Comparison of ENCODE assay signal across 10 cellular contexts in the genomic region with DNA sequence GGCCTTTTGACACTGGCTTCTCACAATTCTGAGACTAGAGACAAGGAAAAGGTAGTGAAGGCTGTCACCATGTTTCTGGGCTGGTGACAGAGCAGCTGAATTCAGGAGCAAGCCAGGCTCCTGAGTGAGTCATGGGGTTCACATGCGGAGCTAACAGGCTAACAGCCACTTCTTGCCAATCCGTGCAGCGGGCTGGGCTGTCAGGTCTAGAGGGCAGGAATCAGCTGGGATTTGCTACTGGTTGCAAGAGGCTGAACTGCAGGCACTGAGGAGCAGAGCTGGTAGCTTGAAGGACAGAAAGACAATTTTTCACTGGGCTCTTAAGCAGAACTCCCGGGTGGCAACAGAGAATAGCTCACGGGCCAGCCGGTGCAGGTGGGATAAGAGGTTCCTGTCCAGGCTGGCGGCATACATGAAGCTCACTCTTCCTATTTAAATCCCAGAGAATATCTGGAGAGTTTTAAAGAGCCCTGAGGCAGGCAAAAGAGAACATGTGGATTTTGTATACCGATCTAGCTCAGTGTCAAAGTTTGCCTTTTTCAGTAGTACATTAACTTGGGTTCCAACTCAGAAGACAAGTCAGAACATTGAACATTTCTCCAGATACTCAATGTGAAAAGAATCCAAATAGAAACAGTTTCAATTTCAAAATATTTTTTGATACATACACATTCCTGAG. TPM values are rescaled to one million over a fixed set of nuclear protein-coding genes. Genes with fewer than 3 reads are reported as not detected.
DNase-seq lines count a peak whose midpoint lies in the region; ATAC-seq, FAIRE-seq and TF ChIP-seq lines count a peak whose summit lies in the region.
"Had no signal": no experiment of that assay in that cellular context is flagged by ENCODE, and none has a peak within 500 bp of the region (broad histone marks: within the 10 kb centered on the region; RNA-seq: fewer than 3 reads in every experiment).

No MANE protein-coding gene starts in this region.

- peaks cover 2% of the 10 kb centered on the region for H3K27me3 Mint-ChIP-seq in astrocyte (ENCODE audit: low read depth, unreplicated experiment)
- H3K27me3 Mint-ChIP-seq in CD8-positive, alpha-beta memory T cell, result peaks cover 4 to 9% of the 10 kb centered on the region in 2 donors

- H3K36me3 ChIP-seq in astrocyte (ENCODE audit: insufficient read depth, low read length) (no peaks in the 10 kb centered on the region), left ventricle myocardium inferior (no peaks in the 10 kb centered on the region), gastroesophageal sphincter (no peaks in the 10 kb centered on the region), Karpas-422 (ENCODE audit: insufficient read depth, low read length) (no peaks in the 10 kb centered on the region)
- H3K36me3 ChIP-seq in CD8-positive, alpha-beta memory T cell (ENCODE audit: insufficient read depth, low read length), result no peaks in the 10 kb centered on the region

- no peaks in the 10 kb centered on the region for H3K9me3 Mint-ChIP-seq in astrocyte (ENCODE audit: unreplicated experiment)
- peaks cover 0 to 6% (median 2%) of the 10 kb centered on the region in 5 donors for H3K9me3 Mint-ChIP-seq in CD8-positive, alpha-beta memory T cell

- H3K27ac Mint-ChIP-seq in astrocyte (ENCODE audit: unreplicated experiment), result peak overlapping the region; percentile 38
- no peak overlapping the region for H3K27ac Mint-ChIP-seq in CD8-positive, alpha-beta memory T cell

- no peak for TF ChIP-seq EP300 in gastroesophageal sphincter (IDR thresholded peaks at IDR 0.05)

- H3K79me2 ChIP-seq in astrocyte (ENCODE audit: insufficient read depth, low read length) (no peaks in the 10 kb centered on the region), Karpas-422 (ENCODE audit: low read length) (no peaks in the 10 kb centered on the region)

- no peak for TF ChIP-seq CTCF in astrocyte (IDR thresholded peaks at IDR 0.05; ENCODE audit: insufficient read depth, low read depth, low read length)
- no peak for TF ChIP-seq CTCF in left ventricle myocardium inferior (IDR thresholded peaks at IDR 0.05; ENCODE audit: borderline replicate concordance)
- no peak for TF ChIP-seq CTCF in gastroesophageal sphincter (IDR thresholded peaks at IDR 0.05)

- peak; percentile 84 for DNase-seq in Daoy (ENCODE audit: low read depth)
- peak; percentile 83 for DNase-seq in astrocyte (ENCODE audit: low read depth)
- DNase-seq in left ventricle myocardium inferior, result peak; percentile 59
- peak in 6 of 10 donors; percentile 23 to 86 (median 55) for DNase-seq in posterior cingulate gyrus
- DNase-seq in CD8-positive, alpha-beta memory T cell, result no peak
- no peak for DNase-seq in Karpas-422
- DNase-seq: foreskin melanocyte, NCI-H524 had no signal

- POLR2A ChIA-PET in CD8-positive, alpha-beta memory T cell (lab: Charles Lee), result no interaction called here

- H3K4me1 ChIP-seq in astrocyte (ENCODE audit: insufficient read depth, low read length), result peaks cover 35% of the 10 kb centered on the region
- H3K4me1 ChIP-seq in left ventricle myocardium inferior, result peaks cover 29% of the 10 kb centered on the region
- peaks cover 0 to 11% (median 0%) of the 10 kb centered on the region in 3 donors for H3K4me1 ChIP-seq in gastroesophageal sphincter
- no peaks in the 10 kb centered on the region for H3K4me1 ChIP-seq in CD8-positive, alpha-beta memory T cell (ENCODE audit: insufficient read depth, low read length)
- H3K4me1 ChIP-seq in Karpas-422 (ENCODE audit: low read length), result no peaks in the 10 kb centered on the region

- H3K4me1 Mint-ChIP-seq in astrocyte (ENCODE audit: low read depth, unreplicated experiment), result peaks cover 20% of the 10 kb centered on the region
- H3K4me1 Mint-ChIP-seq in CD8-positive, alpha-beta memory T cell, result no peaks in the 10 kb centered on the region

- H3K4me3 ChIP-seq in astrocyte (ENCODE audit: insufficient read depth, low read depth, low read length), result peak overlapping the region; percentile 56
- peak overlapping the region; percentile 60 for H3K4me3 ChIP-seq in left ventricle myocardium inferior
- peak overlapping the region in 1 of 2 donors; percentile 17 for H3K4me3 ChIP-seq in gastroesophageal sphincter
- H3K4me3 ChIP-seq in CD8-positive, alpha-beta memory T cell (ENCODE audit: low read length), result no peak overlapping the region
- H3K4me3 ChIP-seq in Karpas-422 (ENCODE audit: low read length), result no peak overlapping the region

- H3K27ac ChIP-seq in astrocyte (ENCODE audit: low read depth, low read length) (peak overlapping the region; percentile 58), left ventricle myocardium inferior (replicated peaks) (peak overlapping the region; percentile 78), gastroesophageal sphincter (no peak overlapping the region), Karpas-422 (ENCODE audit: low read length) (no peak overlapping the region)
- no peak overlapping the region for H3K27ac ChIP-seq in CD8-positive, alpha-beta memory T cell (ENCODE audit: low read depth, low read length)

- peak; percentile 39 for FAIRE-seq in astrocyte (lab: Jason Lieb, UNC)

- intact Hi-C loops in left ventricle myocardium inferior (cut with micrococcal nuclease), result no loop called here
- intact Hi-C loops in posterior cingulate gyrus (cut with DNase I), result loop anchor here (10.0 kb wide), 3 partner anchors 152 to 1022 kb away; a partner anchor contains a TSS

- no peaks in the 10 kb centered on the region for H3K27me3 ChIP-seq in astrocyte (ENCODE audit: insufficient read depth, low read length)
- no peaks in the 10 kb centered on the region for H3K27me3 ChIP-seq in left ventricle myocardium inferior (ENCODE audit: low read depth)
- peaks cover 6% of the 10 kb centered on the region for H3K27me3 ChIP-seq in gastroesophageal sphincter
- H3K27me3 ChIP-seq in CD8-positive, alpha-beta memory T cell (ENCODE audit: insufficient read depth, low read length, poor library complexity, severe bottlenecking), result no peaks in the 10 kb centered on the region
- no peaks in the 10 kb centered on the region for H3K27me3 ChIP-seq in Karpas-422 (ENCODE audit: low read length)

- peak overlapping the region; percentile 86 for H3K4me2 ChIP-seq in astrocyte (ENCODE audit: low read length)
- H3K4me2 ChIP-seq in Karpas-422 (ENCODE audit: low read depth, low read length, poor library complexity, severe bottlenecking), result no peak overlapping the region

- H4K20me1 ChIP-seq in astrocyte (ENCODE audit: insufficient read depth, low read length), result no peaks in the 10 kb centered on the region
- H4K20me1 ChIP-seq in Karpas-422 (ENCODE audit: insufficient read depth, low read depth, low read length), result no peaks in the 10 kb centered on the region

- H3K9me3 ChIP-seq in astrocyte (ENCODE audit: insufficient read depth, low read depth, low read length) (no peaks in the 10 kb centered on the region), left ventricle myocardium inferior (replicated peaks) (no peaks in the 10 kb centered on the region), gastroesophageal sphincter (no peaks in the 10 kb centered on the region), Karpas-422 (ENCODE audit: low read length) (no peaks in the 10 kb centered on the region)
- no peaks in the 10 kb centered on the region for H3K9me3 ChIP-seq in CD8-positive, alpha-beta memory T cell (ENCODE audit: low read length)

- H3K9ac ChIP-seq in astrocyte (ENCODE audit: low read length) (peak overlapping the region; percentile 73), Karpas-422 (ENCODE audit: low read length) (no peak overlapping the region)

- WGBS in gastroesophageal sphincter (ENCODE audit: low coverage in 1 of 2), 2 donors, result 75 to 79% methylated on average over 1 to 6 of the region's 8 CpGs

- H3K9me2 ChIP-seq in Karpas-422 (replicated peaks; ENCODE audit: insufficient read depth, low read length), result no peaks in the 10 kb centered on the region

- CTCF ChIA-PET in CD8-positive, alpha-beta memory T cell (lab: Charles Lee), result no interaction called here

- H2AFZ ChIP-seq in astrocyte (ENCODE audit: low read depth, low read length), result peak overlapping the region; percentile 23
- H2AFZ ChIP-seq in Karpas-422 (ENCODE audit: low read length), result no peak overlapping the region

- peaks cover 6% of the 10 kb centered on the region for H3K36me3 Mint-ChIP-seq in astrocyte (ENCODE audit: low read depth, unreplicated experiment)
- H3K36me3 Mint-ChIP-seq in CD8-positive, alpha-beta memory T cell, result no peaks in the 10 kb centered on the region

- no peak overlapping the region for H3K4me3 Mint-ChIP-seq in astrocyte (ENCODE audit: unreplicated experiment)
- no peak overlapping the region for H3K4me3 Mint-ChIP-seq in CD8-positive, alpha-beta memory T cell

- ATAC-seq in gastroesophageal sphincter (no peak), HG03108 (IDR thresholded peaks at IDR 0.05; ENCODE audit: unreplicated experiment) (no peak)

- no peak for TF ChIP-seq POLR2A in gastroesophageal sphincter (IDR thresholded peaks at IDR 0.05)

RNA-seq across cellular contexts. Expression of a gene that starts 1.2 kb away (rescaled TPM):
- total RNA-seq in Daoy (2014; rRNA removed; shearing (Covaris generic)), result 8.4 and 8.8 TPM in 2 replicates
- total RNA-seq in astrocyte (1.5 and 2.7 TPM in 2 replicates), left ventricle myocardium inferior (6.0 TPM), gastroesophageal sphincter (under 1 TPM; 0.16 to 0.57 (median 0.33) TPM)
- not detected for total RNA-seq in CD8-positive, alpha-beta memory T cell
- not detected for polyA plus RNA-seq in CD8-positive, alpha-beta memory T cell
- not detected in 2 replicates for total RNA-seq in Karpas-422 (2014; rRNA removed; shearing (Covaris generic); ENCODE audit: low replicate concordance)

Comparison
In these comparisons a context has a peak if more than half of its experiments do, and no peak if none do; other contexts are left out.
1. DNase-seq: peak in Daoy (single experiment), astrocyte (single experiment), left ventricle myocardium inferior (single experiment) and posterior cingulate gyrus (6 of 10); none in CD8-positive, alpha-beta memory T cell (0 of 5) and Karpas-422 (single experiment).
2. H3K27ac ChIP-seq: peak in astrocyte (single experiment) and left ventricle myocardium inferior (single experiment); none in gastroesophageal sphincter (0 of 4), CD8-positive, alpha-beta memory T cell (single experiment) and Karpas-422 (single experiment).
3. H3K4me3 ChIP-seq: peak in astrocyte (single experiment) and left ventricle myocardium inferior (single experiment); none in CD8-positive, alpha-beta memory T cell (single experiment) and Karpas-422 (single experiment).